In the genomic region with DNA sequence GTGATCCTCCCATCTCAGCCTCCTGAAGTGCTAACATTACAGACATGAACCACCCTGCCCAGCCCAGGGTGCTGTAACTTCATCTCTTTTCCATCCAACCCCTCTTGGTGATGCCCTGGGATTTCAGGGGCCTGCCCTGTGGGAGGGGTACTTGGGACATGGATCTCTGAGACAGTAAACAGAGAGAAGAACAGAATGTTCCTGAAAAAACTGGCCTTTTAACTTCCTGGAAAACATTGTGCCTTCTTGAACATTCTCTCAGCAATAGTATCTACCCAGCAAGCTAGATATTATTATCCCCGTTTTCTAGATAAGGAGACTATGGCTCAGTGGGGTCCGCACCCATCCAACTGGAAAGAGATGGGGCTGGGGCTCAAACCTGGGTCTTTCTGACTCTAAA, we compare ENCODE assay signal across 39 cellular contexts. TPM values are rescaled to one million over a fixed set of nuclear protein-coding genes. Genes with fewer than 3 reads are reported as not detected.
"Had no signal": no experiment of that assay in that cellular context is flagged by ENCODE, and none has a peak within 500 bp of the region (broad histone marks: within the 10 kb centered on the region; RNA-seq: fewer than 3 reads in every experiment).

No MANE protein-coding gene starts in this region.

- H3K9me3 ChIP-seq: adrenal gland, ascending aorta, breast epithelium had no signal

- H3K36me3 Mint-ChIP-seq: activated naive CD4-positive, alpha-beta T cell treated with anti-CD3 and anti-CD28 coated beads, Interleukin-2, amount 10 ng/mL, durations not matched to agents 7 days and 5 days; activated naive CD8-positive, alpha-beta T cell treated with anti-CD3 and anti-CD28 coated beads for 36 hours; activated naive CD8-positive, alpha-beta T cell treated with anti-CD3 and anti-CD28 coated beads, Interleukin-2, amount 10 ng/mL, durations not matched to agents 7 days and 5 days; brain had no signal

- H3K27me3 ChIP-seq: adrenal gland, ascending aorta, body of pancreas, breast epithelium had no signal

- H3K36me3 ChIP-seq: adrenal gland, ascending aorta, brain microvascular endothelial cell, breast epithelium, cardiac muscle cell had no signal

- H3K27ac Mint-ChIP-seq: activated naive CD4-positive, alpha-beta T cell treated with anti-CD3 and anti-CD28 coated beads for 36 hours; activated naive CD4-positive, alpha-beta T cell treated with anti-CD3 and anti-CD28 coated beads, Interleukin-2, amount 10 ng/mL, durations not matched to agents 7 days and 5 days; activated naive CD4-positive, alpha-beta T cell treated with anti-CD3 and anti-CD28 coated beads, Interleukin-2, amount 50 U/mL, for 24 hours; activated naive CD4-positive, alpha-beta T cell treated with anti-CD3 and anti-CD28 coated beads, Interleukin-2, amount 50 U/mL, for 72 hours; activated naive CD8-positive, alpha-beta T cell; activated naive CD8-positive, alpha-beta T cell treated with anti-CD3 and anti-CD28 coated beads for 36 hours; activated naive CD8-positive, alpha-beta T cell treated with anti-CD3 and anti-CD28 coated beads, Interleukin-2, amount 10 ng/mL, durations not matched to agents 7 days and 5 days; activated naive CD8-positive, alpha-beta T cell treated with anti-CD3 and anti-CD28 coated beads, Interleukin-2, amount 50 U/mL, for 24 hours; activated T-cell treated with anti-CD3 and anti-CD28 coated beads, Interleukin-2, amount 50 U/mL, for 24 hours; activated T-cell treated with anti-CD3 and anti-CD28 coated beads, Interleukin-2, amount 50 U/mL, for 72 hours; activated T-helper 1 cell treated with anti-CD3 and anti-CD28 coated beads, Interleukin-12 subunit alpha, Interleukin-12 subunit beta, Interleukin-2, Interleukin-4 antibody, amounts not matched to agents 30 ng/mL and 10 ng/mL and 1 ng/mL, durations not matched to agents 14 hours and 24 hours and 36 hours; activated T-helper 17 cell treated with anti-CD3 and anti-CD28 coated beads, Interleukin-2, amount 50 U/mL, for 72 hours; activated T-helper 2 cell treated with anti-CD3 and anti-CD28 coated beads, Interferon-gamma antibody, Interleukin-2, Interleukin-4, amounts not matched to agents 10 μg/mL and 5 μg/mL and 100 μg/mL, durations not matched to agents 14 hours and 24 hours and 36 hours had no signal

- H3K27ac ChIP-seq: adrenal gland, ascending aorta, body of pancreas, brain microvascular endothelial cell, breast epithelium, cardiac muscle cell had no signal

- H3K4me1 ChIP-seq: ascending aorta, body of pancreas, breast epithelium had no signal

- H3K4me3 ChIP-seq: adrenal gland, ascending aorta, body of pancreas, breast epithelium, cardiac muscle cell had no signal

- H3K4me3 Mint-ChIP-seq: activated naive CD4-positive, alpha-beta T cell treated with anti-CD3 and anti-CD28 coated beads for 36 hours; activated naive CD4-positive, alpha-beta T cell treated with anti-CD3 and anti-CD28 coated beads, Interleukin-2, amount 10 ng/mL, durations not matched to agents 7 days and 5 days; activated naive CD4-positive, alpha-beta T cell treated with anti-CD3 and anti-CD28 coated beads, Interleukin-2, amount 50 U/mL, for 24 hours; activated naive CD8-positive, alpha-beta T cell; activated naive CD8-positive, alpha-beta T cell treated with anti-CD3 and anti-CD28 coated beads for 36 hours; activated naive CD8-positive, alpha-beta T cell treated with anti-CD3 and anti-CD28 coated beads, Interleukin-2, amount 10 ng/mL, durations not matched to agents 7 days and 5 days; activated naive CD8-positive, alpha-beta T cell treated with anti-CD3 and anti-CD28 coated beads, Interleukin-2, amount 50 U/mL, for 24 hours; activated T-cell treated with anti-CD3 and anti-CD28 coated beads, Interleukin-2, amount 50 U/mL, for 24 hours; activated T-cell treated with anti-CD3 and anti-CD28 coated beads, Interleukin-2, amount 50 U/mL, for 4 hours; activated T-cell treated with anti-CD3 and anti-CD28 coated beads, Interleukin-2, amount 50 U/mL, for 72 hours; activated T-helper 1 cell treated with anti-CD3 and anti-CD28 coated beads, Interleukin-12 subunit alpha, Interleukin-12 subunit beta, Interleukin-2, Interleukin-4 antibody, amounts not matched to agents 30 ng/mL and 10 ng/mL and 1 ng/mL, durations not matched to agents 14 hours and 24 hours and 36 hours; activated T-helper 17 cell treated with anti-CD3 and anti-CD28 coated beads, Interleukin-2, amount 50 U/mL, for 72 hours; brain; central memory CD8-positive, alpha-beta T cell had no signal

- DNase-seq: activated effector memory CD4-positive, alpha-beta T cell treated with Interleukin-2 at 50 U/mL for 16 hours; activated gamma-delta T cell; activated gamma-delta T cell treated with Interleukin-2 at 50 U/mL for 16 hours; activated naive CD4-positive, alpha-beta T cell; activated naive CD4-positive, alpha-beta T cell treated with anti-CD3 and anti-CD28 coated beads for 36 hours; activated naive CD4-positive, alpha-beta T cell treated with anti-CD3 and anti-CD28 coated beads, Interleukin-2, amount 10 ng/mL, durations not matched to agents 7 days and 5 days; activated naive CD4-positive, alpha-beta T cell treated with anti-CD3 and anti-CD28 coated beads, Interleukin-2, amount 50 U/mL, for 16 hours; activated naive CD4-positive, alpha-beta T cell treated with Interleukin-2 at 50 U/mL for 16 hours; activated naive CD8-positive, alpha-beta T cell treated with anti-CD3 and anti-CD28 coated beads for 36 hours; activated naive CD8-positive, alpha-beta T cell treated with anti-CD3 and anti-CD28 coated beads, Interleukin-2, amount 10 ng/mL, durations not matched to agents 7 days and 5 days; activated naive CD8-positive, alpha-beta T cell treated with anti-CD3 and anti-CD28 coated beads, Interleukin-2, amount 50 U/mL, for 24 hours; activated T-cell treated with anti-CD3 and anti-CD28 coated beads, Interleukin-2, amount 50 U/mL, for 1 hour; activated T-cell treated with anti-CD3 and anti-CD28 coated beads, Interleukin-2, amount 50 U/mL, for 24 hours; activated T-cell treated with anti-CD3 and anti-CD28 coated beads, Interleukin-2, amount 50 U/mL, for 4 hours; activated T-cell treated with anti-CD3 and anti-CD28 coated beads, Interleukin-2, amount 50 U/mL, for 48 hours; activated T-cell treated with anti-CD3 and anti-CD28 coated beads, Interleukin-2, amount 50 U/mL, for 72 hours; adrenal gland; amniotic stem cell; amygdala; anterior cingulate cortex; aorta; body of pancreas; brain microvascular endothelial cell; central memory CD4-positive, alpha-beta T cell had no signal

- H3K4me1 Mint-ChIP-seq: activated T-helper 17 cell treated with anti-CD3 and anti-CD28 coated beads, Interleukin-2, amount 50 U/mL, for 72 hours had no signal

RNA-seq across cellular contexts. Expression of a gene that starts 57.0 kb away (rescaled TPM):
- total RNA-seq: activated naive CD4-positive, alpha-beta T cell treated with anti-CD3 and anti-CD28 coated beads for 36 hours; activated naive CD8-positive, alpha-beta T cell treated with anti-CD3 and anti-CD28 coated beads, Interleukin-2, amount 10 ng/mL, durations not matched to agents 7 days and 5 days; activated T-cell treated with anti-CD3 and anti-CD28 coated beads, Interleukin-2, amount 50 U/mL, for 4 hours; activated T-helper 2 cell treated with anti-CD3 and anti-CD28 coated beads, Interferon-gamma antibody, Interleukin-2, Interleukin-4, amounts not matched to agents 10 μg/mL and 5 μg/mL and 100 μg/mL, durations not matched to agents 14 hours and 24 hours and 36 hours; aorta; ascending aorta; astrocyte; body of pancreas; bronchial epithelial cell; cardiac septum; chondrocyte had no signal
- polyA plus RNA-seq: aorta had no signal
